9 cellular contexts compared by ENCODE assay signal in the genomic region with DNA sequence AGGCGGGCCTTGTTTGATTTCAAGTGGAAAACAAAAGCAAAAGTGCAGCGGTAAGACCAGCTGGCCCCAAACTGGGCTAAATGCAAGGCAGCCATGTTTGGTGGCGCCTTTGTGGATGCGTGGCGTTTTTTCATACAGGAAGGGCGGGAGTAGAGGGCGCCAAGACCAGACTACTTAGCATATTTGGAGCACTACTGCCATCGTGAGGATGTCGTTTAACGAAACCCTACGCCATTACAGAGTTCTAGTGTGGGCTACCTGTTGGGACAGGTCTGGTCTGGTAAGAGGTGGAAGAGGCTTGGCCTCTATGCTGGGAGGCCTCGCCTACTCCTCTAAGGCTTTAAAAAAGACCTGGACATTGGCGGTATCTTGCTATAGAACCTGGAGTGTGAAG.
DNase-seq lines count a peak whose midpoint lies in the region; ATAC-seq and TF ChIP-seq lines count a peak whose summit lies in the region.
"Had no signal": no experiment of that assay in that cellular context is flagged by ENCODE, and none has a peak within 500 bp of the region (broad histone marks: within the 10 kb centered on the region; RNA-seq: fewer than 3 reads in every experiment).

No MANE protein-coding gene starts in this region.

- peaks cover 8% of the 10 kb centered on the region; the same call in 1 of the 2 replicates for H3K79me2 ChIP-seq in GM23338 (replicated peaks; ENCODE audit: insufficient read depth)

- no peak overlapping the region for H4K91ac ChIP-seq in neuronal stem cell (ENCODE audit: low read depth, low read length, poor library complexity)

- no CpG with 5 or more reads among the region's 13 CpGs for WGBS in neuronal stem cell (ENCODE audit: extremely low coverage in 2 of 2, insufficient read length in 2 of 2, insufficient replicate concordance in 1 of 2), 2 donors

- no peak overlapping the region for H3K18ac ChIP-seq in neuronal stem cell (ENCODE audit: low read length)

- H3F3A ChIP-seq in GM23338 (replicated peaks; ENCODE audit: low read depth): no peaks in the 10 kb centered on the region

- H2AFZ ChIP-seq in neuronal stem cell (ENCODE audit: low read length) (peak overlapping the region; percentile 79), GM23338 (no peak overlapping the region)

- H3K9ac ChIP-seq in neuronal stem cell (ENCODE audit: low read depth, low read length, poor library complexity): no peak overlapping the region

- H3K27me3 ChIP-seq in neuronal stem cell (ENCODE audit: control insufficient read depth in 3 of 3, insufficient read depth in 3 of 3, low read depth in 1 of 3, low read length in 3 of 3) (peaks cover 0 to 27% (median 0%) of the 10 kb centered on the region in 3 experiments), Caco-2 (replicated peaks; ENCODE audit: control insufficient read depth, insufficient read depth, low read length) (no peaks in the 10 kb centered on the region), GM23338 (ENCODE audit: insufficient read depth) (no peaks in the 10 kb centered on the region)

- no peak for ATAC-seq in GM23338
- ATAC-seq: naive thymus-derived CD8-positive, alpha-beta T cell had no signal

- H3K4me1 ChIP-seq in neuronal stem cell (ENCODE audit: control insufficient read depth in 2 of 2, insufficient read depth in 1 of 2, low read depth in 1 of 2, low read length in 2 of 2) (no peaks in the 10 kb centered on the region), Caco-2 (no peaks in the 10 kb centered on the region), GM23338 (ENCODE audit: insufficient read depth) (no peaks in the 10 kb centered on the region)

- H2BK120ac ChIP-seq in neuronal stem cell (ENCODE audit: low read depth, low read length): no peak overlapping the region

- no peak overlapping the region for H4K8ac ChIP-seq in neuronal stem cell (ENCODE audit: low read depth, low read length)

- H2BK15ac ChIP-seq in neuronal stem cell (ENCODE audit: low read length): no peak overlapping the region

- peaks cover 31 to 91% of the 10 kb centered on the region in 2 donors for H3K36me3 ChIP-seq in neuronal stem cell (replicated peaks in 1 of 2; ENCODE audit: control insufficient read depth in 2 of 2, insufficient read depth in 2 of 2, low read length in 2 of 2)
- no peaks in the 10 kb centered on the region for H3K36me3 ChIP-seq in Caco-2 (ENCODE audit: control insufficient read depth, insufficient read depth, low read length)
- H3K36me3 ChIP-seq in GM23338 (ENCODE audit: insufficient read depth): peaks cover 29% of the 10 kb centered on the region

- H3K4me3 Mint-ChIP-seq in Caco-2 (ENCODE audit: unreplicated experiment) (no peak overlapping the region), GM23338 (no peak overlapping the region)

- 0 out of 2 replicates have a peak, but pooled peaks cover 3% of the 10 kb centered on the region for H4K20me1 ChIP-seq in GM23338 (replicated peaks; ENCODE audit: insufficient read depth)

- CTCF ChIA-PET in Caco-2 (lab: Charles Lee): no interaction called here

- H3K4me2 ChIP-seq in neuronal stem cell (ENCODE audit: insufficient read depth, low read length, poor library complexity, severe bottlenecking): no peak overlapping the region
- H3K4me2 ChIP-seq in GM23338: no peak overlapping the region

- DNase-seq in activated CD8-positive, alpha-beta memory T cell treated with anti-CD3 and anti-CD28 coated beads, Interleukin-2, amount 50 U/mL, for 1 hour (ENCODE audit: extremely low read depth): peak; percentile 84
- DNase-seq in activated CD8-positive, alpha-beta memory T cell treated with anti-CD3 and anti-CD28 coated beads, Interleukin-2, amount 50 U/mL, for 48 hours: no peak
- peak; percentile 80 for DNase-seq in NCI-H1092 (lab: John Stamatoyannopoulos, UW)
- DNase-seq in astrocyte of the hippocampus (ENCODE audit: low read depth, low spot score): peak; percentile 95
- DNase-seq in neuronal stem cell (ENCODE audit: low spot score): no peak
- DNase-seq in SW480 (ENCODE audit: low spot score): no peak
- DNase-seq in Caco-2: no peak
- no peak for DNase-seq in GM23338 (ENCODE audit: low spot score)

- peaks cover 2% of the 10 kb centered on the region for H3K79me1 ChIP-seq in neuronal stem cell (ENCODE audit: low read depth, low read length)

- H3K4ac ChIP-seq in neuronal stem cell (ENCODE audit: low read length): no peak overlapping the region

- H3K9me3 ChIP-seq in neuronal stem cell (replicated peaks in 1 of 2; ENCODE audit: control insufficient read depth in 2 of 2, insufficient read depth in 1 of 2, low read depth in 1 of 2, low read length in 2 of 2) (peaks cover 0 to 2% of the 10 kb centered on the region in 2 donors), Caco-2 (no peaks in the 10 kb centered on the region)

- peaks cover 9% of the 10 kb centered on the region for H3K36me3 Mint-ChIP-seq in Caco-2 (ENCODE audit: insufficient read depth, unreplicated experiment)
- H3K36me3 Mint-ChIP-seq in GM23338 (ENCODE audit: low read depth): peaks cover 75% of the 10 kb centered on the region

- H3K14ac ChIP-seq in neuronal stem cell (ENCODE audit: low read length): no peak overlapping the region

- no peak for TF ChIP-seq CTCF in Caco-2 (IDR thresholded peaks at IDR 0.05; ENCODE audit: insufficient read depth in 1 of 2, low read depth in 1 of 2, low read length in 1 of 2, severe bottlenecking in 1 of 2, unreplicated experiment in 1 of 2)
- no peak for TF ChIP-seq CTCF in GM23338 (conservative IDR thresholded peaks at IDR 0.05; ENCODE audit: low read depth in 2 of 2)

- H2AK5ac ChIP-seq in neuronal stem cell (ENCODE audit: low read depth, low read length): no peak overlapping the region

- no peak overlapping the region for H2BK12ac ChIP-seq in neuronal stem cell (ENCODE audit: low read length)

- no peaks in the 10 kb centered on the region for H3K9me2 ChIP-seq in GM23338 (ENCODE audit: insufficient read depth)

- BruUV-seq in Caco-2 (replicated peaks; lab: Mats Ljungman, UMichigan): no TSS peak

- no peak overlapping the region for H3K27ac ChIP-seq in neuronal stem cell (replicated peaks; ENCODE audit: low read length)
- H3K27ac ChIP-seq in GM23338 (ENCODE audit: low read depth): no peak overlapping the region

- H3K27me3 Mint-ChIP-seq in Caco-2 (ENCODE audit: insufficient read depth, unreplicated experiment) (no peaks in the 10 kb centered on the region), GM23338 (ENCODE audit: insufficient read depth, low read depth, poor library complexity) (peaks cover 2% of the 10 kb centered on the region)
- H3K27me3 Mint-ChIP-seq: naive thymus-derived CD8-positive, alpha-beta T cell had no signal

- H3K4me3 ChIP-seq in neuronal stem cell (ENCODE audit: low read length in 2 of 2) (peak overlapping the region in 1 of 2 donors; percentile 44), Caco-2 (ENCODE audit: low read depth, low read length) (no peak overlapping the region), GM23338 (no peak overlapping the region)

- POLR2A ChIA-PET in Caco-2 (lab: Charles Lee): no interaction called here

- H3K4me1 Mint-ChIP-seq in Caco-2 (ENCODE audit: low read depth, unreplicated experiment) (no peaks in the 10 kb centered on the region), GM23338 (no peaks in the 10 kb centered on the region)
- H3K4me1 Mint-ChIP-seq: naive thymus-derived CD8-positive, alpha-beta T cell had no signal

- H3K9me3 Mint-ChIP-seq in Caco-2 (ENCODE audit: unreplicated experiment) (no peaks in the 10 kb centered on the region), GM23338 (no peaks in the 10 kb centered on the region; the same call in 2 of the 3 replicates)
- H3K9me3 Mint-ChIP-seq: naive thymus-derived CD8-positive, alpha-beta T cell had no signal

- H2BK5ac ChIP-seq in neuronal stem cell (ENCODE audit: low read length): no peak overlapping the region

- intact Hi-C loops in Caco-2 (cut with micrococcal nuclease; ENCODE audit: unreplicated experiment): no loop called here

- H3K27ac Mint-ChIP-seq in Caco-2 (ENCODE audit: unreplicated experiment) (no peak overlapping the region), GM23338 (no peak overlapping the region)

- H3K23ac ChIP-seq in neuronal stem cell (ENCODE audit: low read depth, low read length, poor library complexity): no peak overlapping the region

TF ChIP-seq in GM23338, 12 proteins besides CTCF, POLR2A, EP300 and RAD21 (continues in another document):
- TF ChIP-seq, protein P1, sequence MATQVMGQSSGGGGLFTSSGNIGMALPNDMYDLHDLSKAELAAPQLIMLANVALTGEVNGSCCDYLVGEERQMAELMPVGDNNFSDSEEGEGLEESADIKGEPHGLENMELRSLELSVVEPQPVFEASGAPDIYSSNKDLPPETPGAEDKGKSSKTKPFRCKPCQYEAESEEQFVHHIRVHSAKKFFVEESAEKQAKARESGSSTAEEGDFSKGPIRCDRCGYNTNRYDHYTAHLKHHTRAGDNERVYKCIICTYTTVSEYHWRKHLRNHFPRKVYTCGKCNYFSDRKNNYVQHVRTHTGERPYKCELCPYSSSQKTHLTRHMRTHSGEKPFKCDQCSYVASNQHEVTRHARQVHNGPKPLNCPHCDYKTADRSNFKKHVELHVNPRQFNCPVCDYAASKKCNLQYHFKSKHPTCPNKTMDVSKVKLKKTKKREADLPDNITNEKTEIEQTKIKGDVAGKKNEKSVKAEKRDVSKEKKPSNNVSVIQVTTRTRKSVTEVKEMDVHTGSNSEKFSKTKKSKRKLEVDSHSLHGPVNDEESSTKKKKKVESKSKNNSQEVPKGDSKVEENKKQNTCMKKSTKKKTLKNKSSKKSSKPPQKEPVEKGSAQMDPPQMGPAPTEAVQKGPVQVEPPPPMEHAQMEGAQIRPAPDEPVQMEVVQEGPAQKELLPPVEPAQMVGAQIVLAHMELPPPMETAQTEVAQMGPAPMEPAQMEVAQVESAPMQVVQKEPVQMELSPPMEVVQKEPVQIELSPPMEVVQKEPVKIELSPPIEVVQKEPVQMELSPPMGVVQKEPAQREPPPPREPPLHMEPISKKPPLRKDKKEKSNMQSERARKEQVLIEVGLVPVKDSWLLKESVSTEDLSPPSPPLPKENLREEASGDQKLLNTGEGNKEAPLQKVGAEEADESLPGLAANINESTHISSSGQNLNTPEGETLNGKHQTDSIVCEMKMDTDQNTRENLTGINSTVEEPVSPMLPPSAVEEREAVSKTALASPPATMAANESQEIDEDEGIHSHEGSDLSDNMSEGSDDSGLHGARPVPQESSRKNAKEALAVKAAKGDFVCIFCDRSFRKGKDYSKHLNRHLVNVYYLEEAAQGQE (IDR thresholded peaks at IDR 0.05; ENCODE audit: unreplicated experiment): no peak
- TF ChIP-seq NANOG (IDR thresholded peaks at IDR 0.05; ENCODE audit: borderline replicate concordance) (no peak), JUNB (IDR thresholded peaks at IDR 0.05; ENCODE audit: unreplicated experiment) (no peak), STAT1 (IDR thresholded peaks at IDR 0.05; ENCODE audit: unreplicated experiment) (no peak), EZH2phosphoT487 (IDR thresholded peaks at IDR 0.05; ENCODE audit: unreplicated experiment) (no peak), EZH2 (IDR thresholded peaks at IDR 0.05; ENCODE audit: low read depth, unreplicated experiment) (no peak)

Comparison
In these comparisons a context has a peak if more than half of its experiments do, and no peak if none do; other contexts are left out.
1. DNase-seq: peak in activated CD8-positive, alpha-beta memory T cell treated with anti-CD3 and anti-CD28 coated beads, Interleukin-2, amount 50 U/mL, for 1 hour (single experiment), NCI-H1092 (single experiment) and astrocyte of the hippocampus (single experiment); none in activated CD8-positive, alpha-beta memory T cell treated with anti-CD3 and anti-CD28 coated beads, Interleukin-2, amount 50 U/mL, for 48 hours (single experiment), neuronal stem cell (single experiment), SW480 (single experiment), Caco-2 (0 of 2) and GM23338 (single experiment).